ENCODE assay signal across 9 cellular contexts in genomic region chr7:137953692-137954470, GRCh38. TPM values are rescaled to one million over a fixed set of nuclear protein-coding genes. Genes with fewer than 3 reads are reported as not detected.
DNase-seq lines count a peak whose midpoint lies in the region; ATAC-seq and TF ChIP-seq lines count a peak whose summit lies in the region.
"Had no signal": no experiment of that assay in that cellular context is flagged by ENCODE, and none has a peak within 500 bp of the region (broad histone marks: within the 10 kb centered on the region; RNA-seq: fewer than 3 reads in every experiment).

No MANE protein-coding gene starts in this region.

- DNase-seq in AG08396 (ENCODE audit: low spot score): peak; percentile 25
- DNase-seq in WERI-Rb-1: peak; percentile 31
- DNase-seq in iris pigment epithelial cell (ENCODE audit: low read depth): peak; percentile 86
- no peak for DNase-seq in aorta
- no peak for DNase-seq in stimulated activated naive CD8-positive, alpha-beta T cell treated with anti-CD3 and anti-CD28 coated beads, Interleukin-15, amount 100 ng/mL, for 72 hours
- DNase-seq in GM10266 (ENCODE audit: extremely low spot score): no peak

- peaks cover 10 to 51% of the 10 kb centered on the region in 2 donors for H3K4me1 ChIP-seq in aorta (ENCODE audit: control insufficient read depth in 1 of 2, insufficient read depth in 2 of 2, low read length in 2 of 2)

- H3K27me3 ChIP-seq in WERI-Rb-1 (ENCODE audit: insufficient read depth, low read depth, severe bottlenecking) (no peaks in the 10 kb centered on the region), aorta (ENCODE audit: control insufficient read depth in 1 of 2, insufficient read depth in 2 of 2, low read length in 1 of 2) (no peaks in the 10 kb centered on the region)

- H3K9me3 ChIP-seq in WERI-Rb-1 (ENCODE audit: severe bottlenecking): no peaks in the 10 kb centered on the region
- no peaks in the 10 kb centered on the region for H3K9me3 ChIP-seq in aorta (ENCODE audit: control insufficient read depth, low read length)

- H3K27me3 Mint-ChIP-seq in stimulated activated naive CD8-positive, alpha-beta T cell treated with anti-CD3 and anti-CD28 coated beads, Interleukin-15, amount 100 ng/mL, for 72 hours: no peaks in the 10 kb centered on the region
- H3K27me3 Mint-ChIP-seq: stimulated activated naive CD8-positive, alpha-beta T cell treated with anti-CD3 and anti-CD28 coated beads, Interleukin-15, Interleukin-2, amounts not matched to agents 100 ng/mL and 50 ng/mL, for 24 hours had no signal

- H3K27ac ChIP-seq in WERI-Rb-1: peak overlapping the region; percentile 46
- H3K27ac ChIP-seq in aorta (ENCODE audit: low read depth in 1 of 2, low read length in 2 of 2): peak overlapping the region; percentile 49 to 86

- 23 to 26% methylated on average over 6 of the region's 6 CpGs for WGBS in aorta, 2 donors

- H3K36me3 ChIP-seq in WERI-Rb-1: no peaks in the 10 kb centered on the region
- H3K36me3 ChIP-seq in aorta (ENCODE audit: control insufficient read depth in 1 of 2, insufficient read depth in 2 of 2, low read length in 1 of 2): no peaks in the 10 kb centered on the region

- H3K27ac Mint-ChIP-seq in stimulated activated naive CD8-positive, alpha-beta T cell treated with anti-CD3 and anti-CD28 coated beads, Interleukin-15, amount 100 ng/mL, for 72 hours: no peak overlapping the region
- H3K27ac Mint-ChIP-seq: stimulated activated naive CD8-positive, alpha-beta T cell treated with anti-CD3 and anti-CD28 coated beads, Interleukin-15, Interleukin-2, amounts not matched to agents 100 ng/mL and 50 ng/mL, for 24 hours had no signal

- H3K4me1 Mint-ChIP-seq in stimulated activated naive CD8-positive, alpha-beta T cell treated with anti-CD3 and anti-CD28 coated beads, Interleukin-15, amount 100 ng/mL, for 72 hours: peaks cover 15% of the 10 kb centered on the region

- H3K4me3 Mint-ChIP-seq in stimulated activated naive CD8-positive, alpha-beta T cell treated with anti-CD3 and anti-CD28 coated beads, Interleukin-15, amount 100 ng/mL, for 72 hours: no peak overlapping the region
- H3K4me3 Mint-ChIP-seq: stimulated activated naive CD8-positive, alpha-beta T cell treated with anti-CD3 and anti-CD28 coated beads, Interleukin-15, Interleukin-2, amounts not matched to agents 100 ng/mL and 50 ng/mL, for 24 hours had no signal

- no peak overlapping the region for H3K4me3 ChIP-seq in WERI-Rb-1 (ENCODE audit: low read depth, low read length)
- H3K4me3 ChIP-seq in aorta (ENCODE audit: low read length in 2 of 2): no peak overlapping the region

- ATAC-seq in HG03280 (IDR thresholded peaks at IDR 0.05; ENCODE audit: unreplicated experiment) (peak; percentile 70), aorta (ENCODE audit: low FRiP score) (no peak), HG03521 (IDR thresholded peaks at IDR 0.05; ENCODE audit: unreplicated experiment) (no peak)
- no peak for ATAC-seq in stimulated activated naive CD8-positive, alpha-beta T cell treated with anti-CD3 and anti-CD28 coated beads, Interleukin-15, amount 100 ng/mL, for 72 hours

- no peaks in the 10 kb centered on the region for H3K9me3 Mint-ChIP-seq in stimulated activated naive CD8-positive, alpha-beta T cell treated with anti-CD3 and anti-CD28 coated beads, Interleukin-15, amount 100 ng/mL, for 72 hours
- H3K9me3 Mint-ChIP-seq: stimulated activated naive CD8-positive, alpha-beta T cell treated with anti-CD3 and anti-CD28 coated beads, Interleukin-15, Interleukin-2, amounts not matched to agents 100 ng/mL and 50 ng/mL, for 24 hours had no signal

- intact Hi-C loops in aorta (cut with DNase I): no loop called here

- TF ChIP-seq CTCF in WERI-Rb-1 (IDR thresholded peaks at IDR 0.05; ENCODE audit: low read depth, low read length): no peak
- TF ChIP-seq CTCF in GM10266 (IDR thresholded peaks at IDR 0.05; ENCODE audit: control insufficient read depth, insufficient read depth, low read depth, missing control alignments): no peak

RNA-seq across cellular contexts. Expression of gene CREB3L2, which starts 48.0 kb away (rescaled TPM):
- total RNA-seq in aorta: 100 to 1,000 TPM; 109 to 165 TPM
- polyA plus RNA-seq in aorta: 10 to 100 TPM; 10.6 to 38.4 TPM

Comparison
In these comparisons a context has a peak if more than half of its experiments do, and no peak if none do; other contexts are left out.
1. DNase-seq: peak in AG08396 (single experiment), WERI-Rb-1 (single experiment) and iris pigment epithelial cell (single experiment); none in aorta (0 of 2), stimulated activated naive CD8-positive, alpha-beta T cell treated with anti-CD3 and anti-CD28 coated beads, Interleukin-15, amount 100 ng/mL, for 72 hours (0 of 2) and GM10266 (single experiment).